Comparison of ENCODE assay signal across 1 cellular context in the genomic region with DNA sequence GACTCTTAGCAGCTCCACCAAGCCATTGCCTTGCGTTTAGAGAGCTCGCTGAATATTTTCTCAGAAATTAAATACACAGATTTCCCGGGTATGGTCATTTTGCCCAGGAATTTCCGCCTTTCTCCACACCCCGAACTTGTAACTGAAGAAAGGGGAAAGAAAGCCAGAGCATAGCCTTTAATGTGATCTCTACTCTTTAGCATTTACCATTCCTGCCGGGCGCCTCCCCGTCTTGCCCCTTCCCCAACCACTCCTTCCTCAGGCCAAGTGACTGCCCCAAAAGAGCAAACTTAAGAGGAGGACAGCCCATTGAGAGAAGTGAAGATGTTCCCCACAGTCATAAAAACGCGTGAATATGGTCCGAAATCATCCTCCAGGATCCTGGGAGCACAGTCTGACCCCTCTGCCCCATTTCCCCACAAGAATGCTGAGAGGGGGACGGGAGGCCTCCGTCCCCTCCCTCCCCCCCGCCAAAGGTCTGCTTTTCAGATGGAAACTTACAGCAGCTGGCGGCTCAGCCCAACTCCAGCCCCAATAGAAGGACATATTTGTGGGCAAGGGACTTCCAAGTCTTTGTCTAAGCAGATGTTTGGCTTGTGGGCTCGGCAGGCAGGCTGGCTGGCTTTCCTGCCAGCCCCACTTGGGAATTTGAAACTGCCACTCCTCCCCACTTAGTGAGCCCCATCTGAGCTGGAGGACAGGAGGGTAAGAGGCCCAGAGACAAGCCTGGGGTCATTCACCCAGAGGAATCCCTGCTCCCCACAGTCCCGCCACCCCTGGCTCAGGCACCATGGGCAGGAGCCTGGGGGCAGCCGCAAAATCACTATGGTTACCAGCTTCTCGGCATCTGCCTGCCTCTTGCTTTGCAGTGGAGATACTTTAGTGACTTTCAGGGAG.
TF ChIP-seq lines count a peak whose summit lies in the region.

No MANE protein-coding gene starts in this region.

TF ChIP-seq in WTC11, 78 proteins besides CTCF, POLR2A, EP300 and RAD21 (continued from another document):
- TF ChIP-seq CREM (CRISPR knock-in tag; IDR thresholded peaks at IDR 0.05) (no peak), ZNF671 (CRISPR knock-in tag; IDR thresholded peaks at IDR 0.05) (no peak)
- TF ChIP-seq, protein P1, sequence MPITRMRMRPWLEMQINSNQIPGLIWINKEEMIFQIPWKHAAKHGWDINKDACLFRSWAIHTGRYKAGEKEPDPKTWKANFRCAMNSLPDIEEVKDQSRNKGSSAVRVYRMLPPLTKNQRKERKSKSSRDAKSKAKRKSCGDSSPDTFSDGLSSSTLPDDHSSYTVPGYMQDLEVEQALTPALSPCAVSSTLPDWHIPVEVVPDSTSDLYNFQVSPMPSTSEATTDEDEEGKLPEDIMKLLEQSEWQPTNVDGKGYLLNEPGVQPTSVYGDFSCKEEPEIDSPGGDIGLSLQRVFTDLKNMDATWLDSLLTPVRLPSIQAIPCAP (CRISPR knock-in tag; IDR thresholded peaks at IDR 0.05): no peak
